ENCODE assay signal across 25 cellular contexts in the genomic region with DNA sequence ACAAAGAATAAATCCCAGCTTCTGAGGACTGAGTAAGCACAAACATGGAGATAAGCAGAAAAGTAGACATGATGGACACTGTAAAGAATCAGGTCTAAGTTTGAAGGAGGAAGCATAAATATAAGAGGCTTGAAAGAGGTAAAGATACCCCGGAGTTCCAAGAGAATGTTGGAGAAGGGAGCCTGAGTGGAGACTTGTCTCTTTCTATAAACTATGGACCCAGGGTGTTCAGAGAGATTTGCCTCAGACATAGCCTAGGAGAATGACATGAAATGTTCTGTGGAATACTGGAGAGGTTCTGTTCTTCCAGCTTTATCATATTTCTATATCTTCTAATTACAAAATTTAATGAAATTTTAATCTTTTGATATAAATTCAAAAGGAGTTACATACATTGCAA.
"Had no signal": no experiment of that assay in that cellular context is flagged by ENCODE, and none has a peak within 500 bp of the region (broad histone marks: within the 10 kb centered on the region; RNA-seq: fewer than 3 reads in every experiment).

No MANE protein-coding gene starts in this region.

- H3K4me1 Mint-ChIP-seq: central memory CD8-positive, alpha-beta T cell had no signal

- H3K27ac Mint-ChIP-seq: activated CD8-positive, alpha-beta memory T cell treated with anti-CD3 and anti-CD28 coated beads, Interleukin-2, amount 10 ng/mL, durations not matched to agents 7 days and 5 days; activated CD8-positive, alpha-beta T cell treated with anti-CD3 and anti-CD28 coated beads for 36 hours; activated naive CD4-positive, alpha-beta T cell treated with anti-CD3 and anti-CD28 coated beads, Interleukin-2, amount 10 ng/mL, durations not matched to agents 7 days and 5 days; activated naive CD4-positive, alpha-beta T cell treated with anti-CD3 and anti-CD28 coated beads, Interleukin-2, amount 50 U/mL, for 72 hours; activated naive CD8-positive, alpha-beta T cell treated with anti-CD3 and anti-CD28 coated beads, Interleukin-2, amount 10 ng/mL, durations not matched to agents 7 days and 5 days; activated T-cell treated with anti-CD3 and anti-CD28 coated beads, Interleukin-2, amount 50 U/mL, for 72 hours; dendritic cell treated with granulocyte-macrophage colony-stimulating factor and Interleukin-4, amounts not matched to agents 40 ng/mL and 50 ng/mL, for 4 days; endodermal cell had no signal

- ATAC-seq: activated CD8-positive, alpha-beta memory T cell treated with anti-CD3 and anti-CD28 coated beads, Interleukin-2, amount 10 ng/mL, durations not matched to agents 7 days and 5 days; activated CD8-positive, alpha-beta T cell treated with anti-CD3 and anti-CD28 coated beads for 36 hours; activated naive CD4-positive, alpha-beta T cell treated with anti-CD3 and anti-CD28 coated beads, Interleukin-2, amount 50 U/mL, for 72 hours; activated T-cell treated with anti-CD3 and anti-CD28 coated beads, Interleukin-2, amount 50 U/mL, for 72 hours; esophagus mucosa had no signal

- H3K4me3 ChIP-seq: coronary artery, dorsolateral prefrontal cortex had no signal

- H3K36me3 Mint-ChIP-seq: activated CD8-positive, alpha-beta memory T cell treated with anti-CD3 and anti-CD28 coated beads, Interleukin-2, amount 10 ng/mL, durations not matched to agents 7 days and 5 days; activated naive CD4-positive, alpha-beta T cell treated with anti-CD3 and anti-CD28 coated beads, Interleukin-2, amount 10 ng/mL, durations not matched to agents 7 days and 5 days; activated naive CD4-positive, alpha-beta T cell treated with anti-CD3 and anti-CD28 coated beads, Interleukin-2, amount 50 U/mL, for 72 hours had no signal

- H3K27me3 Mint-ChIP-seq: activated CD8-positive, alpha-beta memory T cell treated with anti-CD3 and anti-CD28 coated beads, Interleukin-2, amount 10 ng/mL, durations not matched to agents 7 days and 5 days; activated CD8-positive, alpha-beta T cell treated with anti-CD3 and anti-CD28 coated beads for 36 hours; activated naive CD4-positive, alpha-beta T cell treated with anti-CD3 and anti-CD28 coated beads, Interleukin-2, amount 10 ng/mL, durations not matched to agents 7 days and 5 days; activated naive CD8-positive, alpha-beta T cell treated with anti-CD3 and anti-CD28 coated beads, Interleukin-2, amount 10 ng/mL, durations not matched to agents 7 days and 5 days; central memory CD8-positive, alpha-beta T cell; dendritic cell treated with granulocyte-macrophage colony-stimulating factor and Interleukin-4, amounts not matched to agents 40 ng/mL and 50 ng/mL, for 4 days had no signal

- H3K36me3 ChIP-seq: brain microvascular endothelial cell had no signal

- H3K27me3 ChIP-seq: brain microvascular endothelial cell, dorsolateral prefrontal cortex had no signal

- H3K4me3 Mint-ChIP-seq: activated CD8-positive, alpha-beta memory T cell treated with anti-CD3 and anti-CD28 coated beads, Interleukin-2, amount 10 ng/mL, durations not matched to agents 7 days and 5 days; activated CD8-positive, alpha-beta T cell treated with anti-CD3 and anti-CD28 coated beads for 36 hours; activated naive CD4-positive, alpha-beta T cell treated with anti-CD3 and anti-CD28 coated beads, Interleukin-2, amount 10 ng/mL, durations not matched to agents 7 days and 5 days; activated naive CD8-positive, alpha-beta T cell treated with anti-CD3 and anti-CD28 coated beads, Interleukin-2, amount 10 ng/mL, durations not matched to agents 7 days and 5 days; activated T-cell treated with anti-CD3 and anti-CD28 coated beads, Interleukin-2, amount 50 U/mL, for 72 hours; central memory CD8-positive, alpha-beta T cell; dendritic cell treated with granulocyte-macrophage colony-stimulating factor and Interleukin-4, amounts not matched to agents 40 ng/mL and 50 ng/mL, for 4 days; endodermal cell had no signal

- H3K9me3 Mint-ChIP-seq: activated CD8-positive, alpha-beta T cell treated with anti-CD3 and anti-CD28 coated beads for 36 hours; activated naive CD4-positive, alpha-beta T cell treated with anti-CD3 and anti-CD28 coated beads, Interleukin-2, amount 10 ng/mL, durations not matched to agents 7 days and 5 days; activated T-cell treated with anti-CD3 and anti-CD28 coated beads, Interleukin-2, amount 50 U/mL, for 72 hours; central memory CD8-positive, alpha-beta T cell; dendritic cell treated with granulocyte-macrophage colony-stimulating factor and Interleukin-4, amounts not matched to agents 40 ng/mL and 50 ng/mL, for 4 days had no signal

- DNase-seq: activated CD4-positive, alpha-beta T cell treated with anti-CD3 and anti-CD28 coated beads for 48 hours; activated CD4-positive, alpha-beta T cell treated with anti-CD3 and anti-CD28 coated beads, Interleukin-2, amount 50 U/mL, for 1 hour; activated CD4-positive, alpha-beta T cell treated with anti-CD3 and anti-CD28 coated beads, Interleukin-2, amount 50 U/mL, for 48 hours; activated CD8-positive, alpha-beta memory T cell treated with anti-CD3 and anti-CD28 coated beads, Interleukin-2, amount 10 ng/mL, durations not matched to agents 7 days and 5 days; activated CD8-positive, alpha-beta memory T cell treated with anti-CD3 and anti-CD28 coated beads, Interleukin-2, amount 50 U/mL, for 4 hours; activated CD8-positive, alpha-beta T cell treated with anti-CD3 and anti-CD28 coated beads for 36 hours; activated gamma-delta T cell; activated naive CD4-positive, alpha-beta T cell; activated naive CD4-positive, alpha-beta T cell treated with anti-CD3 and anti-CD28 coated beads, Interleukin-2, amount 10 ng/mL, durations not matched to agents 7 days and 5 days; activated naive CD8-positive, alpha-beta T cell treated with anti-CD3 and anti-CD28 coated beads, Interleukin-2, amount 10 ng/mL, durations not matched to agents 7 days and 5 days; activated T-cell treated with anti-CD3 and anti-CD28 coated beads, Interleukin-2, amount 50 U/mL, for 1 hour; activated T-cell treated with anti-CD3 and anti-CD28 coated beads, Interleukin-2, amount 50 U/mL, for 72 hours; anterior cingulate cortex; brain microvascular endothelial cell; dorsolateral prefrontal cortex; effector memory CD4-positive, alpha-beta T cell; endodermal cell; foreskin fibroblast; head of caudate nucleus; T-helper 2 cell had no signal

- H3K27ac ChIP-seq: brain microvascular endothelial cell, coronary artery, dorsolateral prefrontal cortex had no signal
